ENCODE assay signal across 1 cellular context in genomic region chr7:139648941-139649425, GRCh38.
TF ChIP-seq lines count a peak whose summit lies in the region.

No MANE protein-coding gene starts in this region.

TF ChIP-seq in GM12878, 131 proteins besides CTCF, POLR2A, EP300 and RAD21 (continued from another document and continues in another):
- TF ChIP-seq CEBPZ (IDR thresholded peaks at IDR 0.05; ENCODE audit: low read depth, low read length): no peak
- no peak for TF ChIP-seq ZNF207 (IDR thresholded peaks at IDR 0.05; ENCODE audit: borderline replicate concordance)
- TF ChIP-seq EED (IDR thresholded peaks at IDR 0.05; ENCODE audit: low read depth): peak; percentile 78
- no peak for TF ChIP-seq SMAD1 (IDR thresholded peaks at IDR 0.05; ENCODE audit: low read depth, partially characterized antibody)
- TF ChIP-seq CREM (IDR thresholded peaks at IDR 0.05; ENCODE audit: low read depth): peak; percentile 77
- peak; percentile 96 for TF ChIP-seq FOXM1 (IDR thresholded peaks at IDR 0.05; ENCODE audit: low read depth, low read length)
- TF ChIP-seq CHD2 (IDR thresholded peaks at IDR 0.05; ENCODE audit: borderline replicate concordance, low read depth, low read length): peak; percentile 78
- TF ChIP-seq FOS (IDR thresholded peaks at IDR 0.05; ENCODE audit: borderline replicate concordance, extremely low read depth, insufficient read length): no peak
- peak; percentile 98 for TF ChIP-seq NR2F1 (conservative IDR thresholded peaks at IDR 0.05)
- no peak for TF ChIP-seq KLF5 (IDR thresholded peaks at IDR 0.05; ENCODE audit: partially characterized antibody)
- TF ChIP-seq ZNF687 (IDR thresholded peaks at IDR 0.05): 0 out of 2 replicates have a peak, but pooled peaks have one; percentile 30
- TF ChIP-seq STAT1 (conservative IDR thresholded peaks at IDR 0.05): no peak
- no peak for TF ChIP-seq ZBTB4 (CRISPR knock-in tag; IDR thresholded peaks at IDR 0.05)
- TF ChIP-seq CBX3 (IDR thresholded peaks at IDR 0.05; ENCODE audit: borderline replicate concordance, low read depth): no peak
- TF ChIP-seq JUND (IDR thresholded peaks at IDR 0.05; ENCODE audit: low read depth, low read length): peak; percentile 39; the same call in 1 of the 2 replicates
- TF ChIP-seq ESRRA (IDR thresholded peaks at IDR 0.05; ENCODE audit: low read length): no peak
- peak; percentile 68 for TF ChIP-seq MEF2B (IDR thresholded peaks at IDR 0.05; ENCODE audit: partially characterized antibody, poor library complexity, severe bottlenecking)
- TF ChIP-seq CBX5 (IDR thresholded peaks at IDR 0.05; ENCODE audit: low read depth): peak; percentile 53; the same call in 1 of the 2 replicates
- TF ChIP-seq SP1 (IDR thresholded peaks at IDR 0.05; ENCODE audit: low read depth, low read length): peak; percentile 81
- TF ChIP-seq ZBTB11 (CRISPR knock-in tag; IDR thresholded peaks at IDR 0.05): no peak
- TF ChIP-seq E2F4 (IDR thresholded peaks at IDR 0.05; ENCODE audit: low read depth, low read length): no peak
- no peak for TF ChIP-seq HCFC1 (IDR thresholded peaks at IDR 0.05; ENCODE audit: low read length)
- peak; percentile 49 for TF ChIP-seq NR2C1 (IDR thresholded peaks at IDR 0.05)
- no peak for TF ChIP-seq ELK1 (IDR thresholded peaks at IDR 0.05; ENCODE audit: low read depth, low read length)
- TF ChIP-seq SPI1 (IDR thresholded peaks at IDR 0.05; ENCODE audit: borderline replicate concordance, insufficient read depth, low read depth, low read length): peak; percentile 90
- TF ChIP-seq JUNB (IDR thresholded peaks at IDR 0.05): peak; percentile 90
- TF ChIP-seq EZH2 (IDR thresholded peaks at IDR 0.05; ENCODE audit: borderline replicate concordance, control insufficient read depth, low read depth, low read length): no peak
- TF ChIP-seq BCLAF1 (IDR thresholded peaks at IDR 0.05): no peak
- TF ChIP-seq MYB (IDR thresholded peaks at IDR 0.05; ENCODE audit: borderline replicate concordance, low read depth, low read length): no peak
- no peak for TF ChIP-seq ZSCAN29 (IDR thresholded peaks at IDR 0.05)
- TF ChIP-seq CEBPB (IDR thresholded peaks at IDR 0.05; ENCODE audit: borderline replicate concordance in 1 of 2, low read depth in 2 of 2, low read length in 2 of 2): no peak
- no peak for TF ChIP-seq SUZ12 (IDR thresholded peaks at IDR 0.05; ENCODE audit: unreplicated experiment)
- TF ChIP-seq USF1 (IDR thresholded peaks at IDR 0.05; ENCODE audit: borderline replicate concordance, extremely low read length, insufficient read depth, low read depth, low read length): no peak
